In the genomic region with DNA sequence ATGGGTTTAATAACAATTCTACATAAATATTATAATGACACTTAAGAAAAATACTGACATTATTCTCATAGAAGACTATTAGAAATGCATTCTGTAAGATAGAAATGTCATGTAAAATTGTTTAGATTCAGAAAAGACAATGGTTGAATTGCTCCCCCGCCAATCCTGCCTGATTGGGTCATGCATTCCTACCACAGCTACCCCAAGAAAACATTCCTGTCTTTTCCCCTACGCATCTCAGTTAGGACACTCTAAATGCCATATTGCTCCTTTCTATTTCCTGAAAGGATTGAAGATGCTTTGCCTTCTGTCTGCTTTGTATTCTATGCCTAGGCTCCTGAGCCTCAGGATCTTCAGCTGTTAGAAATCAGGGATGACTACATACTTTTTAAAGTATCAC, we compare ENCODE assay signal across 24 cellular contexts.
"Had no signal": no experiment of that assay in that cellular context is flagged by ENCODE, and none has a peak within 500 bp of the region (broad histone marks: within the 10 kb centered on the region; RNA-seq: fewer than 3 reads in every experiment).

No MANE protein-coding gene starts in this region.

- ATAC-seq: effector memory CD8-positive, alpha-beta T cell; esophagus mucosa; gastrocnemius medialis; heart right ventricle; left cardiac atrium; left lung; left ventricle myocardium superior; lower lobe of right lung; mucosa of descending colon had no signal

- H3K4me1 ChIP-seq: colonic mucosa, esophagus squamous epithelium, gastrocnemius medialis, heart right ventricle, left lung, lower lobe of right lung had no signal

- H3K4me3 Mint-ChIP-seq: dendritic cell treated with granulocyte-macrophage colony-stimulating factor and Interleukin-4, amounts not matched to agents 40 ng/mL and 50 ng/mL, for 4 days; effector memory CD8-positive, alpha-beta T cell; endodermal cell; memory B cell; mesothelial cell of epicardium; naive B cell had no signal

- H3K27me3 Mint-ChIP-seq: dendritic cell treated with granulocyte-macrophage colony-stimulating factor and Interleukin-4, amounts not matched to agents 40 ng/mL and 50 ng/mL, for 4 days; effector memory CD8-positive, alpha-beta T cell; memory B cell; naive B cell had no signal

- H3K9me3 ChIP-seq: colonic mucosa, esophagus squamous epithelium, gastrocnemius medialis, lower lobe of right lung, mucosa of descending colon had no signal

- H3K4me1 Mint-ChIP-seq: memory B cell, mesothelial cell of epicardium, naive B cell had no signal

- H3K9me3 Mint-ChIP-seq: endodermal cell, memory B cell had no signal

- H3K4me3 ChIP-seq: colonic mucosa, esophagus squamous epithelium, gastrocnemius medialis, heart right ventricle, left lung, lower lobe of right lung, mucosa of descending colon had no signal

- H3K36me3 ChIP-seq: colonic mucosa, esophagus squamous epithelium, gastrocnemius medialis, heart right ventricle, left lung, lower lobe of right lung had no signal

- H3K27ac ChIP-seq: colonic mucosa, epithelial cell of prostate, esophagus squamous epithelium, gastrocnemius medialis, heart right ventricle, left lung, lower lobe of right lung had no signal

- H3K27me3 ChIP-seq: colonic mucosa, esophagus squamous epithelium, gastrocnemius medialis, heart right ventricle, left lung had no signal

- H3K36me3 Mint-ChIP-seq: memory B cell, mesothelial cell of epicardium, naive B cell had no signal

- H3K27ac Mint-ChIP-seq: dendritic cell treated with granulocyte-macrophage colony-stimulating factor and Interleukin-4, amounts not matched to agents 40 ng/mL and 50 ng/mL, for 4 days; effector memory CD8-positive, alpha-beta T cell; endodermal cell; memory B cell; mesothelial cell of epicardium; naive B cell had no signal

- DNase-seq: colonic mucosa; cortex of kidney; effector CD8-positive, alpha-beta T cell; effector memory CD8-positive, alpha-beta T cell; endodermal cell; erythroblast; esophagus squamous epithelium; foreskin melanocyte; gastrocnemius medialis; glutamatergic neuron; head of caudate nucleus; heart right ventricle; hippocampal formation; left cardiac atrium; left lung; left ventricle myocardium superior; lower lobe of right lung; mucosa of descending colon; naive B cell had no signal
